ENCODE assay signal across 8 cellular contexts in genomic region chr6:107113460-107114212, GRCh38. TPM values are rescaled to one million over a fixed set of nuclear protein-coding genes. Genes with fewer than 3 reads are reported as not detected.
A peak's percentile ranks its signal among the peaks of the same experiment; 100 is the strongest.
DNase-seq lines count a peak whose midpoint lies in the region; ATAC-seq and TF ChIP-seq lines count a peak whose summit lies in the region.

No MANE protein-coding gene starts in this region.

- TF ChIP-seq CTCF in Calu3 (IDR thresholded peaks at IDR 0.05; ENCODE audit: unreplicated experiment): no peak
- TF ChIP-seq CTCF in NB4 (IDR thresholded peaks at IDR 0.05; ENCODE audit: low read depth, low read length): no peak
- TF ChIP-seq CTCF in mesothelial cell of epicardium (IDR thresholded peaks at IDR 0.05; ENCODE audit: unreplicated experiment): no peak

- H3K27me3 Mint-ChIP-seq in Calu3 (ENCODE audit: unreplicated experiment): no peaks in the 10 kb centered on the region
- H3K27me3 Mint-ChIP-seq in central memory CD8-positive, alpha-beta T cell: peaks cover 14% of the 10 kb centered on the region
- H3K27me3 Mint-ChIP-seq in mesothelial cell of epicardium (ENCODE audit: low read depth): peaks cover 12% of the 10 kb centered on the region

- intact Hi-C loops in Calu3 (cut with micrococcal nuclease; ENCODE audit: unreplicated experiment): loop anchor here (10.0 kb wide), 1 partner anchor 341 kb away; the partner anchor contains the start of gene PDSS2

- ATAC-seq in central memory CD8-positive, alpha-beta T cell (replicated peaks; ENCODE audit: extremely low read depth, poor library complexity, severe bottlenecking): peak; percentile 11
- ATAC-seq in HG03565 (IDR thresholded peaks at IDR 0.05; ENCODE audit: unreplicated experiment) (no peak), HG03457 (IDR thresholded peaks at IDR 0.05; ENCODE audit: unreplicated experiment) (no peak), HG03025 (IDR thresholded peaks at IDR 0.05; ENCODE audit: low FRiP score, unreplicated experiment) (no peak)

- no peaks in the 10 kb centered on the region for H3K9me3 Mint-ChIP-seq in Calu3 (ENCODE audit: low read depth, unreplicated experiment)
- H3K9me3 Mint-ChIP-seq in central memory CD8-positive, alpha-beta T cell: no peaks in the 10 kb centered on the region
- H3K9me3 Mint-ChIP-seq in mesothelial cell of epicardium: no peaks in the 10 kb centered on the region

- H3K4me3 ChIP-seq in NB4 (ENCODE audit: low read depth, low read length): peak overlapping the region; percentile 77

- TSS peak; percentile 36 for BruUV-seq in Calu3 (replicated peaks; lab: Mats Ljungman, UMichigan)

- H3K4me1 Mint-ChIP-seq in Calu3 (ENCODE audit: low read depth, unreplicated experiment) (no peaks in the 10 kb centered on the region), mesothelial cell of epicardium (peaks cover 18% of the 10 kb centered on the region)
- H3K4me1 Mint-ChIP-seq in central memory CD8-positive, alpha-beta T cell: peaks cover 12% of the 10 kb centered on the region

- H3K4me3 Mint-ChIP-seq in Calu3 (ENCODE audit: low read depth, unreplicated experiment) (peak overlapping the region; percentile 69), mesothelial cell of epicardium (peak overlapping the region; percentile 72)
- H3K4me3 Mint-ChIP-seq in central memory CD8-positive, alpha-beta T cell: peak overlapping the region; percentile 73

- peak overlapping the region; percentile 85 for H3K27ac Mint-ChIP-seq in Calu3 (ENCODE audit: unreplicated experiment)
- no peak overlapping the region for H3K27ac Mint-ChIP-seq in central memory CD8-positive, alpha-beta T cell (ENCODE audit: low read depth)
- H3K27ac Mint-ChIP-seq in mesothelial cell of epicardium: peak overlapping the region; percentile 70

- TF ChIP-seq POLR2A in NB4 (IDR thresholded peaks at IDR 0.05; ENCODE audit: extremely low read depth, insufficient read length): no peak

- peaks cover 43% of the 10 kb centered on the region for H3K36me3 Mint-ChIP-seq in Calu3 (ENCODE audit: insufficient read depth, unreplicated experiment)
- peaks cover 3% of the 10 kb centered on the region for H3K36me3 Mint-ChIP-seq in central memory CD8-positive, alpha-beta T cell (ENCODE audit: insufficient read depth)
- H3K36me3 Mint-ChIP-seq in mesothelial cell of epicardium: peaks cover 2% of the 10 kb centered on the region

- CTCF ChIA-PET in Calu3 (lab: Charles Lee): interaction anchor here (0.7 to 1.0 kb wide), 8 partner anchors 11 to 552 kb away, joined by 3 to 7 read pairs (median 3); no protein-coding TSS in a partner anchor

- no peak for DNase-seq in Calu3
- peak; percentile 24 for DNase-seq in NB4 (ENCODE audit: low read depth)
- DNase-seq in central memory CD8-positive, alpha-beta T cell (ENCODE audit: low spot score in 2 of 2): no peak
- no peak for DNase-seq in mesothelial cell of epicardium (ENCODE audit: low spot score in 2 of 2, unreplicated experiment in 2 of 2)
- no peak for DNase-seq in ureter (ENCODE audit: low spot score)

RNA-seq across cellular contexts. Expression of gene BEND3, which starts 1.7 kb away (rescaled TPM):
- total RNA-seq in Calu3 (2022) (10.0 and 11.8 TPM in 2 replicates), mesothelial cell of epicardium (10.3 to 10.5 TPM (median 10.4 TPM) in 3 replicates), ureter (7.0 TPM)
